ENCODE assay signal across 1 cellular context in the genomic region with DNA sequence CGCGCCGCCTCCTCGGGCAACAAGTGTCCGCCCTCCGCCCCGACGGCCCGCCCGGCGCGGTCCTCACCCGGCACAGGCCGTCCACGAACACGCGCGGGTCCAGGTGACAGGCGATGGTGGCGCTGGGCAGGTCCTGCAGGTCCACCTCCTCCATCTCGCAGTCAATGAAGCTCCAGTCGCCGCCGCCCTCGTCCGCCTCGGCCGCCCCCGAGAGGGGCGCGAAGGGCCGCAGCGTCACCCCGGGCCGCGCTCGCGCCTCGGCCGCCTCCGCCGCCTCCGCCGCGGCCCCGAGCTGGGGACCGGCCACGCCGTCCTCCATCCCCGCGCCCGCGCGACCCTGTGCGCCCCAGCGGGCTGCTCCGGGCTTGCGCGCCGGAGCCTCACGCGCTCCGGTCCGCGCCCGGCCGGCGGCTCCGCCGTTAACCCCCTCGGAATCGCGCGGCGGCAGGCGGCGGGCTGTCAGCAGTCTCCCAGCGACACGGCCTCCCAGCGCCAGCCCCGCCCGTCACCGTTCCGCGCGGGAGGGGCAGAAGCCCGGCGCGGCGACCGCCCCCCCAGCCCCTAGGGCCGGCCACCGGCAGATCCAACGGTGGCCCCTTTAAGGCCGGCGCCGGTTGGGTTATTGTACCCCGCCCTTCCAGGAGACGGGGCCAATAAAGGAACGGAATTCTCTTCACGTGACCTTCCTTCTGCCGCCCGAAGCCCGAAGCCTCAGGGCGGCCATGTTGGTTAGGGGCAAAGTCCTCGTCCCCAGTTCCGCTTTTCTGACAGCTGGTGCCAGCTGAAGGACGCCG.
TF ChIP-seq lines count a peak whose summit lies in the region.

A gene (minus strand): TSS at position 421 of the 794 bp plus-strand sequence. CDS start 102 bp downstream, at position 319.

TF ChIP-seq in liver, 16 proteins besides CTCF, POLR2A, EP300 and RAD21 (continued from another document):
- TF ChIP-seq, protein P1, sequence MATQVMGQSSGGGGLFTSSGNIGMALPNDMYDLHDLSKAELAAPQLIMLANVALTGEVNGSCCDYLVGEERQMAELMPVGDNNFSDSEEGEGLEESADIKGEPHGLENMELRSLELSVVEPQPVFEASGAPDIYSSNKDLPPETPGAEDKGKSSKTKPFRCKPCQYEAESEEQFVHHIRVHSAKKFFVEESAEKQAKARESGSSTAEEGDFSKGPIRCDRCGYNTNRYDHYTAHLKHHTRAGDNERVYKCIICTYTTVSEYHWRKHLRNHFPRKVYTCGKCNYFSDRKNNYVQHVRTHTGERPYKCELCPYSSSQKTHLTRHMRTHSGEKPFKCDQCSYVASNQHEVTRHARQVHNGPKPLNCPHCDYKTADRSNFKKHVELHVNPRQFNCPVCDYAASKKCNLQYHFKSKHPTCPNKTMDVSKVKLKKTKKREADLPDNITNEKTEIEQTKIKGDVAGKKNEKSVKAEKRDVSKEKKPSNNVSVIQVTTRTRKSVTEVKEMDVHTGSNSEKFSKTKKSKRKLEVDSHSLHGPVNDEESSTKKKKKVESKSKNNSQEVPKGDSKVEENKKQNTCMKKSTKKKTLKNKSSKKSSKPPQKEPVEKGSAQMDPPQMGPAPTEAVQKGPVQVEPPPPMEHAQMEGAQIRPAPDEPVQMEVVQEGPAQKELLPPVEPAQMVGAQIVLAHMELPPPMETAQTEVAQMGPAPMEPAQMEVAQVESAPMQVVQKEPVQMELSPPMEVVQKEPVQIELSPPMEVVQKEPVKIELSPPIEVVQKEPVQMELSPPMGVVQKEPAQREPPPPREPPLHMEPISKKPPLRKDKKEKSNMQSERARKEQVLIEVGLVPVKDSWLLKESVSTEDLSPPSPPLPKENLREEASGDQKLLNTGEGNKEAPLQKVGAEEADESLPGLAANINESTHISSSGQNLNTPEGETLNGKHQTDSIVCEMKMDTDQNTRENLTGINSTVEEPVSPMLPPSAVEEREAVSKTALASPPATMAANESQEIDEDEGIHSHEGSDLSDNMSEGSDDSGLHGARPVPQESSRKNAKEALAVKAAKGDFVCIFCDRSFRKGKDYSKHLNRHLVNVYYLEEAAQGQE (IDR thresholded peaks at IDR 0.05), result no peak
